In genomic region chr19:3191806-3192104, GRCh38 we compare ENCODE assay signal across 6 cellular contexts. TPM values are rescaled to one million over a fixed set of nuclear protein-coding genes. Genes with fewer than 3 reads are reported as not detected.
"Had no signal": no experiment of that assay in that cellular context is flagged by ENCODE, and none has a peak within 500 bp of the region (broad histone marks: within the 10 kb centered on the region; RNA-seq: fewer than 3 reads in every experiment).

No MANE protein-coding gene starts in this region.

RNA-seq across cellular contexts. Expression of gene S1PR4, which starts 13.2 kb away (rescaled TPM):
- total RNA-seq: GM23248, H4, H7 had no signal
- polyA plus RNA-seq: GM23248 had no signal

RNA-seq across cellular contexts. Expression of gene CELF5, which starts 32.7 kb away (rescaled TPM):
- total RNA-seq: HT1080 had no signal
- polyA plus RNA-seq: GM23248, IgD-negative memory B cell had no signal

RNA-seq across cellular contexts. Expression of gene GNA15, which starts 55.9 kb away (rescaled TPM):
- total RNA-seq: GM23248, H4, H7, HepG2 had no signal
- polyA plus RNA-seq: GM23248, HepG2, IgD-negative memory B cell had no signal
